Comparison of ENCODE assay signal across 1 cellular context in genomic region chr1:58786184-58786926, GRCh38.
TF ChIP-seq lines count a peak whose summit lies in the region.

No MANE protein-coding gene starts in this region.

TF ChIP-seq in K562, 482 proteins besides CTCF, POLR2A, EP300 and RAD21 (continued from another document):
- TF ChIP-seq HINFP (tag; conservative IDR thresholded peaks at IDR 0.05; ENCODE audit: low read depth): no peak
- no peak for TF ChIP-seq KAT8 (IDR thresholded peaks at IDR 0.05; ENCODE audit: low read depth)
- TF ChIP-seq ZNF121 (CRISPR knock-in tag; conservative IDR thresholded peaks at IDR 0.05): no peak
- no peak for TF ChIP-seq CBFB (CRISPR knock-in tag; IDR thresholded peaks at IDR 0.05)
- TF ChIP-seq KDM1A (IDR thresholded peaks at IDR 0.05): peak in 1 of 2 experiments; percentile 57; a peak in 1 of 4 replicates
